ENCODE assay signal across 31 cellular contexts in the genomic region with DNA sequence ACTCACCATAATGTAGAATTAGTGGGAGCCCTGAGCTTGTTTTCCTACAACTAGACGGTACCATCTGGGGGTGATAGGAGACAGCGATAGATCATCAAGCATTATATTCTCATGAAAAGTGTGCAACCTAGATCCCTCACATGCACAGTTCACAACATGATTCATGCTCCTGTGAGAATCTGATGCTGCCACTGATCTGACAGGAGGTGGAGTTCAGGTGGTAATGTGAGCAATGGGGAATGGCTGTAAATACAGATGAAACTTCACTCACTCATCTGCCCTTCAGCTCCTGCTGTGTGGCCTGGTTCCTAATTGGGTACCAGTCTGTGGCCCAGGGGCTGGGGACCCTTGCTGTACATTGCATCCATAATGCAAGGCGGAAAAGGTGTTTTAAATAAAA.
"Had no signal": no experiment of that assay in that cellular context is flagged by ENCODE, and none has a peak within 500 bp of the region (broad histone marks: within the 10 kb centered on the region; RNA-seq: fewer than 3 reads in every experiment).

No MANE protein-coding gene starts in this region.

- H3K4me3 ChIP-seq: body of pancreas, heart left ventricle, lower lobe of right lung, ovary, skin epidermis, upper lobe of left lung, vagina had no signal

- H3K27ac ChIP-seq: body of pancreas, lower lobe of right lung, neutrophil, ovary, skin epidermis, upper lobe of left lung, vagina had no signal

- ATAC-seq: body of pancreas; effector memory CD8-positive, alpha-beta T cell; esophagus mucosa; heart left ventricle; lower lobe of right lung; mucosa of descending colon; sciatic nerve had no signal

- DNase-seq: activated CD4-positive, alpha-beta memory T cell treated with anti-CD3 and anti-CD28 coated beads for 36 hours; activated CD4-positive, alpha-beta T cell treated with anti-CD3 and anti-CD28 coated beads, Interleukin-2, amount 10 ng/mL, durations not matched to agents 24 days and 14 days; activated CD4-positive, CD25-positive, alpha-beta regulatory T cell treated with anti-CD3 and anti-CD28 coated beads, Interleukin-2, amount 50 U/mL, for 72 hours; activated CD8-positive, alpha-beta memory T cell treated with anti-CD3 and anti-CD28 coated beads, Interleukin-2, amount 50 U/mL, for 4 hours; activated T-cell treated with anti-CD3 and anti-CD28 coated beads, Interleukin-2, amount 50 U/mL, for 1 hour; aorta; body of pancreas; cortex of kidney; effector memory CD8-positive, alpha-beta T cell; foreskin fibroblast; heart left ventricle; hypothalamus; immature natural killer cell; lower lobe of right lung; mesendoderm; mucosa of descending colon; nephron progenitor cell; ovary; stimulated activated CD4-positive, alpha-beta T cell treated with anti-CD3 and anti-CD28 coated beads, Interleukin-12 subunit alpha, Interleukin-12 subunit beta, amount 100 ng/mL, for 4 hours; stimulated activated CD4-positive, alpha-beta T cell treated with anti-CD3 and anti-CD28 coated beads, Interleukin-4, amount 100 ng/mL, for 1 hour; T-helper 2 cell; upper lobe of left lung had no signal

- H3K27ac Mint-ChIP-seq: activated CD4-positive, alpha-beta memory T cell treated with anti-CD3 and anti-CD28 coated beads for 36 hours; activated CD4-positive, alpha-beta T cell treated with anti-CD3 and anti-CD28 coated beads, Interleukin-2, amount 10 ng/mL, durations not matched to agents 24 days and 14 days; activated T-helper 2 cell treated with anti-CD3 and anti-CD28 coated beads, Interferon-gamma antibody, Interleukin-2, Interleukin-4, amounts not matched to agents 10 μg/mL and 5 μg/mL and 100 μg/mL, durations not matched to agents 14 hours and 24 hours and 36 hours; stimulated activated naive CD8-positive, alpha-beta T cell treated with anti-CD3 and anti-CD28 coated beads, Interleukin-15, Interleukin-2, amounts not matched to agents 100 ng/mL and 50 ng/mL, for 24 hours had no signal

- H3K4me3 Mint-ChIP-seq: activated CD4-positive, alpha-beta memory T cell treated with anti-CD3 and anti-CD28 coated beads for 36 hours; activated CD4-positive, alpha-beta T cell treated with anti-CD3 and anti-CD28 coated beads, Interleukin-2, amount 10 ng/mL, durations not matched to agents 24 days and 14 days; activated naive CD8-positive, alpha-beta T cell; effector memory CD8-positive, alpha-beta T cell; immature natural killer cell; nephron progenitor cell; stimulated activated naive CD8-positive, alpha-beta T cell treated with anti-CD3 and anti-CD28 coated beads, Interleukin-15, Interleukin-2, amounts not matched to agents 100 ng/mL and 50 ng/mL, for 24 hours had no signal

- H3K9me3 ChIP-seq: body of pancreas, heart left ventricle, lower lobe of right lung, mucosa of descending colon, neutrophil, ovary, upper lobe of left lung, vagina had no signal

- H3K36me3 Mint-ChIP-seq: activated CD4-positive, alpha-beta memory T cell treated with anti-CD3 and anti-CD28 coated beads for 36 hours had no signal

- H3K9me3 Mint-ChIP-seq: activated CD4-positive, alpha-beta memory T cell treated with anti-CD3 and anti-CD28 coated beads for 36 hours; activated CD4-positive, alpha-beta T cell treated with anti-CD3 and anti-CD28 coated beads, Interleukin-2, amount 10 ng/mL, durations not matched to agents 24 days and 14 days; activated T-helper 2 cell treated with anti-CD3 and anti-CD28 coated beads, Interferon-gamma antibody, Interleukin-2, Interleukin-4, amounts not matched to agents 10 μg/mL and 5 μg/mL and 100 μg/mL, durations not matched to agents 14 hours and 24 hours and 36 hours; effector memory CD8-positive, alpha-beta T cell; immature natural killer cell; nephron progenitor cell; stimulated activated naive CD8-positive, alpha-beta T cell treated with anti-CD3 and anti-CD28 coated beads, Interleukin-15, Interleukin-2, amounts not matched to agents 100 ng/mL and 50 ng/mL, for 24 hours had no signal

- H3K36me3 ChIP-seq: ovary, vagina had no signal

- H3K27me3 ChIP-seq: body of pancreas, heart left ventricle, neutrophil, ovary, upper lobe of left lung, vagina had no signal

- H3K27me3 Mint-ChIP-seq: activated CD4-positive, alpha-beta memory T cell treated with anti-CD3 and anti-CD28 coated beads for 36 hours; activated CD4-positive, alpha-beta T cell treated with anti-CD3 and anti-CD28 coated beads, Interleukin-2, amount 10 ng/mL, durations not matched to agents 24 days and 14 days; activated naive CD8-positive, alpha-beta T cell; effector memory CD8-positive, alpha-beta T cell; progenitor cell of endocrine pancreas; stimulated activated naive CD8-positive, alpha-beta T cell treated with anti-CD3 and anti-CD28 coated beads, Interleukin-15, Interleukin-2, amounts not matched to agents 100 ng/mL and 50 ng/mL, for 24 hours had no signal
